ENCODE assay signal across 1 cellular context in genomic region chr6:31827286-31828079, GRCh38.
TF ChIP-seq lines count a peak whose summit lies in the region.

TSS of gene HSPA1B (plus strand) at chr6:31827738. CDS start at chr6:31827951, 213 bp downstream.

TF ChIP-seq in HepG2, 621 proteins besides CTCF, POLR2A, EP300 and RAD21 (continued from another document and continues in another):
- TF ChIP-seq ARHGAP35 (CRISPR knock-in tag; IDR thresholded peaks at IDR 0.05; ENCODE audit: borderline replicate concordance) (peak; percentile 40; the same call in 1 of the 2 replicates), PRPF4 (IDR thresholded peaks at IDR 0.05; ENCODE audit: low read depth, low read length, poor library complexity, severe bottlenecking) (no peak), RBFOX2 (IDR thresholded peaks at IDR 0.05; ENCODE audit: low read depth, low read length) (peak; percentile 94), ZFP90 (CRISPR knock-in tag; IDR thresholded peaks at IDR 0.05; ENCODE audit: borderline replicate concordance) (peak; percentile 35; the same call in 1 of the 2 replicates), SYNCRIP (IDR thresholded peaks at IDR 0.05; ENCODE audit: insufficient read depth, low read depth, low read length) (no peak), HOXA3 (CRISPR knock-in tag; IDR thresholded peaks at IDR 0.05) (peak; percentile 34; the same call in 1 of the 2 replicates), MYC (CRISPR knock-in tag; IDR thresholded peaks at IDR 0.05; ENCODE audit: borderline replicate concordance) (peak; percentile 77), FOXK1 (CRISPR knock-in tag; IDR thresholded peaks at IDR 0.05; ENCODE audit: borderline replicate concordance, low read depth) (peak; percentile 3; the same call in 1 of the 2 replicates), BCLAF1 (IDR thresholded peaks at IDR 0.05) (no peak), ZNF503 (CRISPR knock-in tag; IDR thresholded peaks at IDR 0.05) (no peak), ZNF788 (CRISPR knock-in tag; IDR thresholded peaks at IDR 0.05; ENCODE audit: borderline replicate concordance) (peak; percentile 40; the same call in 1 of the 2 replicates), BCL3 (CRISPR knock-in tag; IDR thresholded peaks at IDR 0.05) (peak; percentile 81; the same call in 1 of the 2 replicates), ZNF879 (CRISPR knock-in tag; IDR thresholded peaks at IDR 0.05) (no peak), ZNF468 (CRISPR knock-in tag; IDR thresholded peaks at IDR 0.05) (0 out of 2 replicates have a peak, but pooled peaks have one; percentile 50), TFDP2 (CRISPR knock-in tag; IDR thresholded peaks at IDR 0.05) (peak; percentile 75), ARID3A (IDR thresholded peaks at IDR 0.05; ENCODE audit: low read depth, low read length) (0 out of 2 replicates have a peak, but pooled peaks have one; percentile 17), ZHX2 (IDR thresholded peaks at IDR 0.05; ENCODE audit: low read depth) (no peak), ZHX2 (CRISPR knock-in tag; IDR thresholded peaks at IDR 0.05; ENCODE audit: borderline replicate concordance) (no peak), ZNF121 (CRISPR knock-in tag; IDR thresholded peaks at IDR 0.05) (peak; percentile 76; the same call in 1 of the 2 replicates), ZNF839 (CRISPR knock-in tag; IDR thresholded peaks at IDR 0.05; ENCODE audit: borderline replicate concordance) (no peak), KAT2B (IDR thresholded peaks at IDR 0.05; ENCODE audit: borderline replicate concordance, low read depth, low read length) (no peak), HNRNPUL1 (IDR thresholded peaks at IDR 0.05; ENCODE audit: low read depth, low read length) (no peak), ZNF367 (CRISPR knock-in tag; IDR thresholded peaks at IDR 0.05; ENCODE audit: borderline replicate concordance) (0 out of 2 replicates have a peak, but pooled peaks have one; percentile 59), GABPB1 (CRISPR knock-in tag; IDR thresholded peaks at IDR 0.05) (peak; percentile 76), ZBTB43 (CRISPR knock-in tag; conservative IDR thresholded peaks at IDR 0.05) (0 out of 2 replicates have a peak, but pooled peaks have one; percentile 38), TCF7L2 (IDR thresholded peaks at IDR 0.05; ENCODE audit: low read depth, low read length) (no peak), ZNF609 (CRISPR knock-in tag; IDR thresholded peaks at IDR 0.05; ENCODE audit: borderline replicate concordance) (peak; percentile 44; the same call in 1 of the 2 replicates)
